In the genomic region with DNA sequence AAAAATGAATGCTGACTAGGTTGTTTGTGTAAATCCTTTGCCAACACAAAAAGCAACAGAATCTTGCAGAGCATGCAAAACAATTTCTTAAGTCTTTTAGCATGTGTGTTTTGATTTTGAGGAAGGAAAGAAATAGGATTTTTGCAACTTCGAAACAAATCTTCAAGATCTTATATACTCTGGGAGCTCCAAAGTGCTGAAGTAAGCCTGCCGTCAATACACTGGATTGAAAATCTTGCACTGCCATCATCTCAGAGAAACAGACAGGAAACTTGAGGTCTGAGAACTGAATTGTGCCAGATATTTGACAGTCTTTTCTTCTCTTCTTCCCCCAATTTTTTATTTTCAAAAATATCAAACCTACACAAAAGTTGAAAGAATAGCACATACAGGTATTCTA, we compare ENCODE assay signal across 25 cellular contexts. TPM values are rescaled to one million over a fixed set of nuclear protein-coding genes. Genes with fewer than 3 reads are reported as not detected.
A peak's percentile ranks its signal among the peaks of the same experiment; 100 is the strongest.
DNase-seq lines count a peak whose midpoint lies in the region; ATAC-seq and TF ChIP-seq lines count a peak whose summit lies in the region.
"Had no signal": no experiment of that assay in that cellular context is flagged by ENCODE, and none has a peak within 500 bp of the region (broad histone marks: within the 10 kb centered on the region; RNA-seq: fewer than 3 reads in every experiment).

No MANE protein-coding gene starts in this region.

- no peaks in the 10 kb centered on the region for H3K27me3 Mint-ChIP-seq in mesothelial cell of epicardium (ENCODE audit: low read depth)

- peaks cover 4% of the 10 kb centered on the region for H3K9me3 Mint-ChIP-seq in mesothelial cell of epicardium

- H3K27ac ChIP-seq in left ventricle myocardium inferior (replicated peaks) (peak overlapping the region; percentile 14), right cardiac atrium (ENCODE audit: low read length) (no peak overlapping the region), caudate nucleus (ENCODE audit: low read depth, low read length) (peak overlapping the region; percentile 54)
- H3K27ac ChIP-seq: HL-60, KMS-11 had no signal

- no peak for TF ChIP-seq CTCF in left ventricle myocardium inferior (IDR thresholded peaks at IDR 0.05; ENCODE audit: borderline replicate concordance)
- TF ChIP-seq CTCF in mesothelial cell of epicardium (IDR thresholded peaks at IDR 0.05; ENCODE audit: unreplicated experiment) = no peak

- H3K27me3 ChIP-seq in left ventricle myocardium inferior (ENCODE audit: low read depth) (peaks cover 3% of the 10 kb centered on the region), right cardiac atrium (ENCODE audit: control insufficient read depth, insufficient read depth) (no peaks in the 10 kb centered on the region)

- H3K36me3 ChIP-seq in left ventricle myocardium inferior = no peaks in the 10 kb centered on the region

- intact Hi-C loops in left ventricle myocardium inferior (cut with micrococcal nuclease) (no loop called here), right cardiac atrium (cut with DNase I) (loop anchor here in 1 of 4 donors (5.0 kb wide), 1 partner anchor 307 kb away; no protein-coding TSS in a partner anchor)

- H3K4me1 ChIP-seq in left ventricle myocardium inferior = peaks cover 16% of the 10 kb centered on the region
- no peaks in the 10 kb centered on the region for H3K4me1 ChIP-seq in right cardiac atrium (ENCODE audit: control insufficient read depth, insufficient read depth, low read length)

- peak overlapping the region; percentile 84 for H3K27ac Mint-ChIP-seq in mesothelial cell of epicardium
- H3K27ac Mint-ChIP-seq: CD14-positive monocyte had no signal

- 59% methylated on average over 2 of the region's 2 CpGs for WGBS in right cardiac atrium

- peaks cover 44% of the 10 kb centered on the region for H3K4me1 Mint-ChIP-seq in mesothelial cell of epicardium

- H3K36me3 Mint-ChIP-seq in mesothelial cell of epicardium = peaks cover 1% of the 10 kb centered on the region
- H3K36me3 Mint-ChIP-seq: CD14-positive monocyte had no signal

- H3K9me3 ChIP-seq in left ventricle myocardium inferior (replicated peaks) (no peaks in the 10 kb centered on the region), right cardiac atrium (ENCODE audit: control insufficient read depth, low read length) (no peaks in the 10 kb centered on the region)
- H3K9me3 ChIP-seq: SK-N-SH had no signal

- ATAC-seq in right cardiac atrium = no peak
- no peak for ATAC-seq in GM19397 (IDR thresholded peaks at IDR 0.05; ENCODE audit: unreplicated experiment)
- no peak for ATAC-seq in HG02571 (IDR thresholded peaks at IDR 0.05; ENCODE audit: unreplicated experiment)

- no peak for DNase-seq in left ventricle myocardium inferior
- DNase-seq in right cardiac atrium = no peak
- DNase-seq in caudate nucleus (lab: John Stamatoyannopoulos, UW) = no peak
- no peak for DNase-seq in mesothelial cell of epicardium (ENCODE audit: low spot score in 2 of 2, unreplicated experiment in 2 of 2)
- no peak for DNase-seq in cerebellar cortex (ENCODE audit: low spot score)
- no peak for DNase-seq in COR-L47 (lab: John Stamatoyannopoulos, UW)
- DNase-seq: 8988T, AML-193, EL, MV-4-11, NCI-H1694, NCI-H2081, NCI-H2171, NCI-H524 treated with DMSO at 0.1 percent for 48 hours, NCI-H82, OCI-M1, SIG-M5, SK-N-SH had no signal

- no peak overlapping the region for H3K4me3 Mint-ChIP-seq in mesothelial cell of epicardium
- H3K4me3 Mint-ChIP-seq: CD14-positive monocyte had no signal

- H3K4me3 ChIP-seq in left ventricle myocardium inferior (no peak overlapping the region), right cardiac atrium (ENCODE audit: low read length) (no peak overlapping the region)

RNA-seq across cellular contexts. Expression of a gene that starts 29.3 kb away (rescaled TPM):
- total RNA-seq in left ventricle myocardium inferior (3.4 TPM), right cardiac atrium (1 to 10 TPM; 5.2 to 5.9 (median 5.5) TPM), mesothelial cell of epicardium (84.5 to 91.7 TPM (median 89.8 TPM) in 3 replicates)
- 2.9 TPM for polyA plus RNA-seq in right cardiac atrium

RNA-seq across cellular contexts. Expression of a gene that starts 48.6 kb away (rescaled TPM):
- not detected for total RNA-seq in left ventricle myocardium inferior
- total RNA-seq in right cardiac atrium = under 1 TPM in 1 of 4 donors, not detected in 3; 0.28 TPM
- polyA plus RNA-seq in right cardiac atrium = 0.14 TPM
- total RNA-seq in mesothelial cell of epicardium = not detected in 3 replicates
- total RNA-seq: HT1080 had no signal
- polyA plus RNA-seq: AG04450, CD14-positive monocyte, SK-N-SH had no signal

Comparison
In these comparisons a context has a peak if more than half of its experiments do, and no peak if none do; other contexts are left out.
1. RNA of a gene that starts 29.3 kb away (total RNA-seq): 84.5 to 91.7 TPM in mesothelial cell of epicardium; 5.2 to 5.9 TPM in right cardiac atrium and 3.4 TPM in left ventricle myocardium inferior (single experiment); every median in the first group is over 10 times any median in the second.